26 cellular contexts compared by ENCODE assay signal in genomic region chr5:169367861-169368260, GRCh38.
"Had no signal": no experiment of that assay in that cellular context is flagged by ENCODE, and none has a peak within 500 bp of the region (broad histone marks: within the 10 kb centered on the region; RNA-seq: fewer than 3 reads in every experiment).

No MANE protein-coding gene starts in this region.

- DNase-seq: activated CD4-positive, alpha-beta T cell treated with anti-CD3 and anti-CD28 coated beads, Interleukin-2, amount 50 U/mL, for 4 hours; activated CD8-positive, alpha-beta memory T cell treated with anti-CD3 and anti-CD28 coated beads for 24 hours; activated CD8-positive, alpha-beta memory T cell treated with anti-CD3 and anti-CD28 coated beads, Interleukin-2, amount 50 U/mL, for 4 hours; activated T-cell treated with anti-CD3 and anti-CD28 coated beads, Interleukin-2, amount 50 U/mL, for 24 hours; adrenal gland; cerebellar nuclear complex; cortex of kidney; erythroblast; gastrocnemius medialis; heart left ventricle; islet precursor cell; lower lobe of right lung; mesendoderm; naive thymus-derived CD4-positive, alpha-beta T cell; occipital lobe; posterior cingulate gyrus; right lobe of liver; stimulated activated CD4-positive, alpha-beta T cell treated with anti-CD3 and anti-CD28 coated beads, Interleukin-1b, Interleukin-23, amount 100 ng/mL, for 48 hours; T-helper 1 cell; tibial artery had no signal

- ATAC-seq: activated naive CD4-positive, alpha-beta T cell treated with anti-CD3 and anti-CD28 coated beads, Interleukin-2, amount 50 U/mL, for 72 hours; activated T-helper 17 cell treated with anti-CD3 and anti-CD28 coated beads, Interleukin-2, amount 50 U/mL, for 72 hours; gastrocnemius medialis; heart left ventricle; lower lobe of right lung; naive thymus-derived CD4-positive, alpha-beta T cell; right lobe of liver; WTC11 had no signal

- H3K36me3 Mint-ChIP-seq: activated naive CD4-positive, alpha-beta T cell treated with anti-CD3 and anti-CD28 coated beads, Interleukin-2, amount 50 U/mL, for 72 hours; naive thymus-derived CD4-positive, alpha-beta T cell; WTC11 had no signal

- H3K4me1 ChIP-seq: adrenal gland, gastrocnemius medialis, heart left ventricle, lower lobe of right lung, right lobe of liver had no signal

- H3K27me3 ChIP-seq: adrenal gland, gastrocnemius medialis, heart left ventricle, right lobe of liver, tibial artery had no signal

- H3K27ac ChIP-seq: adrenal gland, gastrocnemius medialis, heart left ventricle, lower lobe of right lung, right lobe of liver, skin epidermis, tibial artery had no signal

- H3K4me3 ChIP-seq: adrenal gland, gastrocnemius medialis, heart left ventricle, lower lobe of right lung, right lobe of liver, skin epidermis, tibial artery had no signal

- H3K9me3 ChIP-seq: adrenal gland, gastrocnemius medialis, lower lobe of right lung, right lobe of liver, tibial artery had no signal

- H3K27ac Mint-ChIP-seq: activated naive CD4-positive, alpha-beta T cell treated with anti-CD3 and anti-CD28 coated beads, Interleukin-2, amount 50 U/mL, for 72 hours; activated T-cell treated with anti-CD3 and anti-CD28 coated beads, Interleukin-2, amount 50 U/mL, for 24 hours; activated T-helper 17 cell treated with anti-CD3 and anti-CD28 coated beads, Interleukin-2, amount 50 U/mL, for 72 hours; naive thymus-derived CD4-positive, alpha-beta T cell; stimulated activated naive CD8-positive, alpha-beta T cell treated with anti-CD3 and anti-CD28 coated beads, Interleukin-15, Interleukin-2, amounts not matched to agents 100 ng/mL and 50 ng/mL, for 24 hours; WTC11 had no signal

- H3K36me3 ChIP-seq: adrenal gland, gastrocnemius medialis, heart left ventricle, lower lobe of right lung, right lobe of liver, tibial artery had no signal

- H3K4me3 Mint-ChIP-seq: activated T-cell treated with anti-CD3 and anti-CD28 coated beads, Interleukin-2, amount 50 U/mL, for 24 hours; activated T-helper 17 cell treated with anti-CD3 and anti-CD28 coated beads, Interleukin-2, amount 50 U/mL, for 72 hours; naive thymus-derived CD4-positive, alpha-beta T cell; neural crest cell; stimulated activated naive CD8-positive, alpha-beta T cell treated with anti-CD3 and anti-CD28 coated beads, Interleukin-15, Interleukin-2, amounts not matched to agents 100 ng/mL and 50 ng/mL, for 24 hours; WTC11 had no signal

- H3K4me1 Mint-ChIP-seq: activated T-helper 17 cell treated with anti-CD3 and anti-CD28 coated beads, Interleukin-2, amount 50 U/mL, for 72 hours; naive thymus-derived CD4-positive, alpha-beta T cell; neural crest cell; WTC11 had no signal
